17 cellular contexts compared by ENCODE assay signal in genomic region chr14:61516125-61516740, GRCh38.
DNase-seq lines count a peak whose midpoint lies in the region; ATAC-seq and TF ChIP-seq lines count a peak whose summit lies in the region.
"Had no signal": no experiment of that assay in that cellular context is flagged by ENCODE, and none has a peak within 500 bp of the region (broad histone marks: within the 10 kb centered on the region; RNA-seq: fewer than 3 reads in every experiment).

No MANE protein-coding gene starts in this region.

- no peak for ATAC-seq in activated T-cell treated with anti-CD3 and anti-CD28 coated beads, Interleukin-2, amount 50 U/mL, for 72 hours (replicated peaks in 1 of 2)
- no peak for ATAC-seq in activated T-helper 17 cell treated with anti-CD3 and anti-CD28 coated beads, Interleukin-2, amount 50 U/mL, for 72 hours (replicated peaks)
- ATAC-seq in HG03097 (IDR thresholded peaks at IDR 0.05; ENCODE audit: low FRiP score, unreplicated experiment) (no peak), HG02798 (IDR thresholded peaks at IDR 0.05; ENCODE audit: poor library complexity, unreplicated experiment) (no peak)
- ATAC-seq: upper lobe of right lung had no signal

- H3K27me3 ChIP-seq in subcutaneous abdominal adipose tissue (ENCODE audit: control insufficient read depth in 5 of 5, insufficient read depth in 4 of 5, low read length in 5 of 5), result no peaks in the 10 kb centered on the region
- H3K27me3 ChIP-seq: upper lobe of right lung had no signal

- TF ChIP-seq CTCF in fibroblast of villous mesenchyme (IDR thresholded peaks at IDR 0.05; ENCODE audit: insufficient read depth, low read depth, low read length), result no peak

- H3K27me3 Mint-ChIP-seq in activated T-cell treated with anti-CD3 and anti-CD28 coated beads, Interleukin-2, amount 50 U/mL, for 72 hours (ENCODE audit: low read depth), result no peaks in the 10 kb centered on the region
- no peaks in the 10 kb centered on the region for H3K27me3 Mint-ChIP-seq in activated T-helper 17 cell treated with anti-CD3 and anti-CD28 coated beads, Interleukin-2, amount 50 U/mL, for 72 hours

- no peak overlapping the region for H3K4me3 ChIP-seq in fibroblast of villous mesenchyme (ENCODE audit: low read depth, low read length)
- no peak overlapping the region for H3K4me3 ChIP-seq in subcutaneous abdominal adipose tissue (ENCODE audit: low read depth in 1 of 5, low read length in 5 of 5)
- H3K4me3 ChIP-seq: upper lobe of right lung had no signal

- peak overlapping the region in 1 of 2 donors; percentile 56 for H3K4me3 Mint-ChIP-seq in activated T-cell treated with anti-CD3 and anti-CD28 coated beads, Interleukin-2, amount 50 U/mL, for 72 hours
- H3K4me3 Mint-ChIP-seq in activated T-helper 17 cell treated with anti-CD3 and anti-CD28 coated beads, Interleukin-2, amount 50 U/mL, for 72 hours, result peak overlapping the region; percentile 68

- H3K9me3 ChIP-seq in subcutaneous abdominal adipose tissue (ENCODE audit: control insufficient read depth in 5 of 5, low read length in 5 of 5), result no peaks in the 10 kb centered on the region
- H3K9me3 ChIP-seq: upper lobe of right lung had no signal

- H3K36me3 Mint-ChIP-seq in activated T-cell treated with anti-CD3 and anti-CD28 coated beads, Interleukin-2, amount 50 U/mL, for 72 hours (ENCODE audit: insufficient read depth in 2 of 2), result peaks cover 6 to 22% of the 10 kb centered on the region in 2 donors
- H3K36me3 Mint-ChIP-seq in activated T-helper 17 cell treated with anti-CD3 and anti-CD28 coated beads, Interleukin-2, amount 50 U/mL, for 72 hours (ENCODE audit: low read depth), result peaks cover 99% of the 10 kb centered on the region

- DNase-seq in activated T-cell treated with anti-CD3 and anti-CD28 coated beads, Interleukin-2, amount 50 U/mL, for 72 hours, result no peak
- no peak for DNase-seq in activated T-cell treated with anti-CD3 and anti-CD28 coated beads, Interleukin-2, amount 50 U/mL, for 48 hours
- DNase-seq in fibroblast of villous mesenchyme (ENCODE audit: low read depth), result peak; percentile 48
- no peak for DNase-seq in putamen (ENCODE audit: low spot score)
- DNase-seq: activated CD4-positive, alpha-beta T cell treated with anti-CD3 and anti-CD28 coated beads, Interleukin-2, amount 50 U/mL, for 4 hours; activated gamma-delta T cell treated with Interleukin-2 at 50 U/mL for 16 hours; H7; islet precursor cell; NCI-H1105; NCI-H2171 treated with DMSO at 0.1 percent for 48 hours; NK-92 treated with Interleukin-12 subunit alpha and Interleukin-12 subunit beta, amount 100 ng/mL, for 24 hours; SIG-M5; upper lobe of right lung had no signal

- H3K27ac ChIP-seq in subcutaneous abdominal adipose tissue (ENCODE audit: low read depth, low read length), result peak overlapping the region; percentile 38
- H3K27ac ChIP-seq: upper lobe of right lung had no signal

- peaks cover 10 to 33% (median 30%) of the 10 kb centered on the region in 5 donors for H3K4me1 ChIP-seq in subcutaneous abdominal adipose tissue (ENCODE audit: control insufficient read depth in 5 of 5, insufficient read depth in 5 of 5, low read length in 5 of 5)

- peaks cover 0 to 2% (median 0%) of the 10 kb centered on the region in 5 donors for H3K36me3 ChIP-seq in subcutaneous abdominal adipose tissue (ENCODE audit: control insufficient read depth in 5 of 5, insufficient read depth in 5 of 5, low read length in 5 of 5)
- H3K36me3 ChIP-seq: upper lobe of right lung had no signal

- H3K9me3 Mint-ChIP-seq in activated T-cell treated with anti-CD3 and anti-CD28 coated beads, Interleukin-2, amount 50 U/mL, for 72 hours, result no peaks in the 10 kb centered on the region
- no peaks in the 10 kb centered on the region for H3K9me3 Mint-ChIP-seq in activated T-helper 17 cell treated with anti-CD3 and anti-CD28 coated beads, Interleukin-2, amount 50 U/mL, for 72 hours

- peaks cover 93% of the 10 kb centered on the region for H3K4me1 Mint-ChIP-seq in activated T-cell treated with anti-CD3 and anti-CD28 coated beads, Interleukin-2, amount 50 U/mL, for 72 hours (ENCODE audit: low read depth)
- H3K4me1 Mint-ChIP-seq in activated T-helper 17 cell treated with anti-CD3 and anti-CD28 coated beads, Interleukin-2, amount 50 U/mL, for 72 hours, result peaks cover 49% of the 10 kb centered on the region

- H3K27ac Mint-ChIP-seq in activated T-cell treated with anti-CD3 and anti-CD28 coated beads, Interleukin-2, amount 50 U/mL, for 72 hours, result peak overlapping the region; percentile 90
- peak overlapping the region; percentile 83 for H3K27ac Mint-ChIP-seq in activated T-helper 17 cell treated with anti-CD3 and anti-CD28 coated beads, Interleukin-2, amount 50 U/mL, for 72 hours

- no peak overlapping the region for H3K9ac ChIP-seq in subcutaneous abdominal adipose tissue (ENCODE audit: low read length in 5 of 5)
